In the genomic region with DNA sequence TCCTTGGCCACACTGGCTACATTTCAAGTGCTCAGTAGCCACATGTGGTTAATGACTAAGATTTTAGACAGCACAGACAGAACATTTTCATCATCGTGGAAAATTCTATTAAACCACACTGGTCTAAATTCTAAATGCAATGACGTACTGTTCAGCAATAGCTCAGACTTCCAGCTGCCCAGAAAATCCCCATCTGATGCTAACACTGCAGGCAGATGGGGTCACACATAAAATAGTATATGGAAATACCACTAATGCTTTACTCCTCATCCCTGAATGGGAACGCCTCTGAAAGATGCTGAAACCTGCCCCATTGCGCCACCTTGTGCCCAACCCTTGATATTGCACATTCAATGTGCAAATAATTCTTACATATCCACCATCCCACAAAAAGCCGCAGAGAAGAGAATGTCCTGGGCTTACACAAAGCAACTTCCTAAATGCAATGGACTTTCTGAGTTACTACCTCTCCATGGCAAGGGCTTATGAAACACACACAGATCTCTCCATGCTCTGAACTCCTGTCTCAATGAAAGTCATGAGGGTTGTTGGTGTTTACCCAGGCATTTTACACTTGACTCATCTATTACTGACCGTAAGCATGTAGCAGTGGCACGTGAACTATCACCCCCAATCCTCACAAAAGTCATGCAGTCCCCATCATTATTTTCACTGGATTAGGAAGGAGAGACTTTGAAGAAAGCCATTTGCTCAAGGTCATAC, we compare ENCODE assay signal across 8 cellular contexts. TPM values are rescaled to one million over a fixed set of nuclear protein-coding genes. Genes with fewer than 3 reads are reported as not detected.
A peak's percentile ranks its signal among the peaks of the same experiment; 100 is the strongest.
DNase-seq lines count a peak whose midpoint lies in the region; ATAC-seq and TF ChIP-seq lines count a peak whose summit lies in the region.

No MANE protein-coding gene starts in this region.

- no peaks in the 10 kb centered on the region for H3K4me1 ChIP-seq in SJCRH30

- intact Hi-C loops in Right ventricle myocardium superior (cut with DNase I) = loop anchor here (5.0 to 10.0 kb wide), 2 partner anchors 90 to 467 kb away; no protein-coding TSS in a partner anchor
- intact Hi-C loops in posterior vena cava (cut with DNase I) = loop anchor here (10.0 kb wide), 3 partner anchors 87 to 457 kb away; no protein-coding TSS in a partner anchor

- H3K9me3 ChIP-seq in MG63 = no peaks in the 10 kb centered on the region
- H3K9me3 ChIP-seq in SJCRH30 (replicated peaks) = no peaks in the 10 kb centered on the region

- no peak overlapping the region for H3K27ac ChIP-seq in SJCRH30

- H3K36me3 ChIP-seq in MG63 = no peaks in the 10 kb centered on the region
- no peaks in the 10 kb centered on the region for H3K36me3 ChIP-seq in SJCRH30

- peak; percentile 79 for DNase-seq in A172 (ENCODE audit: low spot score)
- peak; percentile 51 for DNase-seq in GM13976 (ENCODE audit: low spot score)
- DNase-seq in MG63 = peak; percentile 49
- DNase-seq in SJCRH30 = peak; percentile 65 to 84
- peak; percentile 42 for DNase-seq in activated naive CD4-positive, alpha-beta T cell treated with Interleukin-2 at 50 U/mL for 16 hours
- DNase-seq in Right ventricle myocardium superior = peak; percentile 65
- peak; percentile 89 for DNase-seq in posterior vena cava (ENCODE audit: low spot score)

- in situ Hi-C loops in GM13976 (cut with MboI; ENCODE audit: low sequenced_read_pairs, unreplicated experiment) = loop anchor here (5.0 kb wide), 1 partner anchor 95 kb away; no protein-coding TSS in a partner anchor

- peak; percentile 83 for TF ChIP-seq CTCF in GM13976 (IDR thresholded peaks at IDR 0.05; ENCODE audit: borderline replicate concordance, control extremely low read depth, extremely low read depth, insufficient read depth, missing control alignments)

- ATAC-seq in Right ventricle myocardium superior (ENCODE audit: poor library complexity) (peak; percentile 89), GM18909 (IDR thresholded peaks at IDR 0.05; ENCODE audit: poor library complexity, unreplicated experiment) (no peak)

- no peaks in the 10 kb centered on the region; the same call in 1 of the 2 replicates for H3K27me3 ChIP-seq in MG63
- H3K27me3 ChIP-seq in SJCRH30 = peaks cover 3% of the 10 kb centered on the region; the same call in 1 of the 2 replicates

- H3K4me3 ChIP-seq in MG63 (no peak overlapping the region), SJCRH30 (no peak overlapping the region)

RNA-seq across cellular contexts. Expression of a gene that starts 20.3 kb away (rescaled TPM):
- total RNA-seq in A172 (2014; rRNA removed; shearing (Covaris generic)) = not detected in 2 replicates
- not detected in 2 replicates for total RNA-seq in MG63 (2014; rRNA removed; shearing (Covaris generic); ENCODE audit: low replicate concordance)
- total RNA-seq in SJCRH30 (2014; rRNA removed; shearing (Covaris generic)) = not detected in 2 replicates
- 0.13 TPM for total RNA-seq in Right ventricle myocardium superior
- under 1 TPM; 0.28 to 0.67 TPM for total RNA-seq in posterior vena cava
